Comparison of ENCODE assay signal across 19 cellular contexts in genomic region chr16:90048737-90049330, GRCh38. TPM values are rescaled to one million over a fixed set of nuclear protein-coding genes. Genes with fewer than 3 reads are reported as not detected.
"Had no signal": no experiment of that assay in that cellular context is flagged by ENCODE, and none has a peak within 500 bp of the region (broad histone marks: within the 10 kb centered on the region; RNA-seq: fewer than 3 reads in every experiment).

No MANE protein-coding gene starts in this region.

- ATAC-seq: body of pancreas, esophagus mucosa had no signal

- DNase-seq: activated CD4-positive, alpha-beta T cell treated with anti-CD3 and anti-CD28 coated beads for 1 hour; activated CD8-positive, alpha-beta T cell treated with anti-CD3 and anti-CD28 coated beads for 36 hours; activated naive CD4-positive, alpha-beta T cell treated with Interleukin-2 at 50 U/mL for 16 hours; body of pancreas; stimulated activated CD4-positive, alpha-beta T cell treated with anti-CD3 and anti-CD28 coated beads, Interleukin-15, amount 100 ng/mL, for 24 hours; stimulated activated CD4-positive, alpha-beta T cell treated with anti-CD3 and anti-CD28 coated beads, Interleukin-4, amount 100 ng/mL, for 24 hours; stimulated activated naive CD8-positive, alpha-beta T cell treated with anti-CD3 and anti-CD28 coated beads, Interleukin-15, amount 100 ng/mL, for 72 hours had no signal

- H3K79me2 ChIP-seq: parathyroid adenoma had no signal

- H3K27me3 ChIP-seq: adrenal gland, body of pancreas, vagina had no signal

- H3K4me2 ChIP-seq: neural progenitor cell had no signal

- H2AFZ ChIP-seq: neural progenitor cell, parathyroid adenoma had no signal

- H3K36me3 ChIP-seq: adrenal gland, neural progenitor cell, vagina had no signal

- H3K4me3 ChIP-seq: adrenal gland, body of pancreas, lung, neural progenitor cell, vagina had no signal

- H3K27ac Mint-ChIP-seq: activated T-helper 1 cell treated with anti-CD3 and anti-CD28 coated beads, Interleukin-12 subunit alpha, Interleukin-12 subunit beta, Interleukin-2, Interleukin-4 antibody, amounts not matched to agents 30 ng/mL and 10 ng/mL and 1 ng/mL, durations not matched to agents 14 hours and 24 hours and 36 hours; neural progenitor cell; stimulated activated naive CD8-positive, alpha-beta T cell treated with anti-CD3 and anti-CD28 coated beads, Interleukin-15, amount 100 ng/mL, for 72 hours had no signal

- H3K27ac ChIP-seq: neural progenitor cell, parathyroid adenoma, vagina had no signal

- H3K4me3 Mint-ChIP-seq: activated CD8-positive, alpha-beta T cell treated with anti-CD3 and anti-CD28 coated beads for 36 hours; activated T-helper 1 cell treated with anti-CD3 and anti-CD28 coated beads, Interleukin-12 subunit alpha, Interleukin-12 subunit beta, Interleukin-2, Interleukin-4 antibody, amounts not matched to agents 30 ng/mL and 10 ng/mL and 1 ng/mL, durations not matched to agents 14 hours and 24 hours and 36 hours had no signal

- H3K9me3 ChIP-seq: adrenal gland, body of pancreas, vagina had no signal

- H3K9ac ChIP-seq: neural progenitor cell, parathyroid adenoma had no signal

RNA-seq across cellular contexts. Expression of gene PRDM7, which starts 28.3 kb away (rescaled TPM):
- total RNA-seq: activated CD8-positive, alpha-beta T cell treated with anti-CD3 and anti-CD28 coated beads for 36 hours; activated T-helper 1 cell treated with anti-CD3 and anti-CD28 coated beads, Interleukin-12 subunit alpha, Interleukin-12 subunit beta, Interleukin-2, Interleukin-4 antibody, amounts not matched to agents 30 ng/mL and 10 ng/mL and 1 ng/mL, durations not matched to agents 14 hours and 24 hours and 36 hours; adrenal gland; body of pancreas; chondrocyte; dermis microvascular lymphatic vessel endothelial cell; esophagus mucosa; glomerular endothelial cell; lung; mononuclear cell; skeletal muscle tissue; vagina had no signal
- polyA plus RNA-seq: adrenal gland, lung had no signal
